Comparison of ENCODE assay signal across 8 cellular contexts in genomic region chr6:2970753-2971419, GRCh38.
A peak's percentile ranks its signal among the peaks of the same experiment; 100 is the strongest.
DNase-seq lines count a peak whose midpoint lies in the region; ATAC-seq and FAIRE-seq lines count a peak whose summit lies in the region.

No MANE protein-coding gene starts in this region.

- peak overlapping the region; percentile 91 for H3K27ac Mint-ChIP-seq in stimulated activated effector memory CD8-positive, alpha-beta T cell treated with anti-CD3 and anti-CD28 coated beads, Interleukin-12 subunit alpha, Interleukin-12 subunit beta, amount 100 ng/mL, for 72 hours

- FAIRE-seq in G401.6 (lab: Jason Lieb, UNC), result peak; percentile 45

- ATAC-seq in stimulated activated effector memory CD8-positive, alpha-beta T cell treated with anti-CD3 and anti-CD28 coated beads, Interleukin-12 subunit alpha, Interleukin-12 subunit beta, amount 100 ng/mL, for 72 hours, result peak; percentile 84
- ATAC-seq in HG02623 (IDR thresholded peaks at IDR 0.05; ENCODE audit: unreplicated experiment), result no peak

- H3K9me3 Mint-ChIP-seq in stimulated activated effector memory CD8-positive, alpha-beta T cell treated with anti-CD3 and anti-CD28 coated beads, Interleukin-12 subunit alpha, Interleukin-12 subunit beta, amount 100 ng/mL, for 72 hours, result no peaks in the 10 kb centered on the region

- peak overlapping the region; percentile 77 for H3K4me3 Mint-ChIP-seq in stimulated activated effector memory CD8-positive, alpha-beta T cell treated with anti-CD3 and anti-CD28 coated beads, Interleukin-12 subunit alpha, Interleukin-12 subunit beta, amount 100 ng/mL, for 72 hours

- H3K27ac ChIP-seq in epithelial cell of prostate, result peak overlapping the region; percentile 85

- DNase-seq in NCI-H226 (peak; percentile 61), activated T-cell treated with anti-CD3 and anti-CD28 coated beads for 48 hours (ENCODE audit: low read depth) (peak; percentile 56), epithelial cell of prostate (ENCODE audit: low read depth, low spot score) (no peak), midbrain (lab: John Stamatoyannopoulos, UW) (peak; percentile 82), SHP77 treated with DMSO at 0.1 percent for 48 hours (lab: John Stamatoyannopoulos, UW) (no peak)
- peak; percentile 43 to 82 for DNase-seq in stimulated activated effector memory CD8-positive, alpha-beta T cell treated with anti-CD3 and anti-CD28 coated beads, Interleukin-12 subunit alpha, Interleukin-12 subunit beta, amount 100 ng/mL, for 72 hours (ENCODE audit: low spot score in 2 of 2)

- peaks cover 15% of the 10 kb centered on the region for H3K36me3 Mint-ChIP-seq in stimulated activated effector memory CD8-positive, alpha-beta T cell treated with anti-CD3 and anti-CD28 coated beads, Interleukin-12 subunit alpha, Interleukin-12 subunit beta, amount 100 ng/mL, for 72 hours

- peaks cover 36% of the 10 kb centered on the region for H3K4me1 Mint-ChIP-seq in stimulated activated effector memory CD8-positive, alpha-beta T cell treated with anti-CD3 and anti-CD28 coated beads, Interleukin-12 subunit alpha, Interleukin-12 subunit beta, amount 100 ng/mL, for 72 hours

Comparison
In these comparisons a context has a peak if more than half of its experiments do, and no peak if none do; other contexts are left out.
1. DNase-seq: peak in NCI-H226 (single experiment), activated T-cell treated with anti-CD3 and anti-CD28 coated beads for 48 hours (single experiment), midbrain (single experiment) and stimulated activated effector memory CD8-positive, alpha-beta T cell treated with anti-CD3 and anti-CD28 coated beads, Interleukin-12 subunit alpha, Interleukin-12 subunit beta, amount 100 ng/mL, for 72 hours (2 of 2); none in epithelial cell of prostate (single experiment) and SHP77 treated with DMSO at 0.1 percent for 48 hours (single experiment).